ENCODE assay signal across 15 cellular contexts in the genomic region with DNA sequence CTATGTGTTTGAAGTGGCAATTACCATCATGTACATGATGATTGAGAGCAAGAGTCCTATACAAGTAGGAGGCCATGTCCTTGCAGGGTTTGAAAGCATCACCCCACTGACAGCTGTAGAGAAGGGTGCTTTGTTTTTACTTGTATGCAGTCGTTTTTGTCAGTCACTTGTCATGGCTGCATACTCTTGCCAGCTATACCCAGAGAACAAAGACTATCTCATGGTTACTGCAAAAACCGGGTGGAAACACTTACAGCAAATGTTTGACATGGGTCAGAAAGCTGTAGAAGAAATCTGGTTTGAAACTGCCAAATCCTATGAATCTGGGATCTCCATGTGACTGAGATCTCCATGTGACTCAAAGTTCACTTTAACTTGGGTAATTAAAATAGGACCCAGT. TPM values are rescaled to one million over a fixed set of nuclear protein-coding genes. Genes with fewer than 3 reads are reported as not detected.
DNase-seq lines count a peak whose midpoint lies in the region; ATAC-seq and TF ChIP-seq lines count a peak whose summit lies in the region.
"Had no signal": no experiment of that assay in that cellular context is flagged by ENCODE, and none has a peak within 500 bp of the region (broad histone marks: within the 10 kb centered on the region; RNA-seq: fewer than 3 reads in every experiment).

No MANE protein-coding gene starts in this region.

- no peak overlapping the region for H3K27ac ChIP-seq in Karpas-422 (ENCODE audit: low read length)
- peak overlapping the region; percentile 20 for H3K27ac ChIP-seq in neural cell (ENCODE audit: low read length)
- H3K27ac ChIP-seq: BLaER1 had no signal

- no peaks in the 10 kb centered on the region; the same call in 1 of the 2 replicates for H3K4me1 ChIP-seq in Karpas-422 (ENCODE audit: low read length)
- H3K4me1 ChIP-seq: BLaER1 had no signal

- peaks cover 7% of the 10 kb centered on the region; the same call in 1 of the 2 replicates for H3K36me3 Mint-ChIP-seq in WTC11

- POLR2A ChIA-PET in WTC11 (lab: Charles Lee): no interaction called here

- ATAC-seq in WTC11 (no peak), GM19328 (IDR thresholded peaks at IDR 0.05; ENCODE audit: unreplicated experiment) (no peak)
- no peak for ATAC-seq in activated CD4-positive, CD25-positive, alpha-beta regulatory T cell treated with anti-CD3 and anti-CD28 coated beads, Interleukin-2, amount 50 U/mL, for 24 hours
- ATAC-seq: GM12878, GM23338 had no signal

- CTCF ChIA-PET in WTC11 (lab: Charles Lee): no interaction called here

- H3K4me2 ChIP-seq in Karpas-422 (ENCODE audit: low read depth, low read length, poor library complexity, severe bottlenecking) (no peak overlapping the region), neural cell (ENCODE audit: low read length) (peak overlapping the region; percentile 27)
- H3K4me2 ChIP-seq: BLaER1, GM23338 had no signal

- H2AFZ ChIP-seq in Karpas-422 (ENCODE audit: low read length): no peak overlapping the region
- no peak overlapping the region for H2AFZ ChIP-seq in neural cell (ENCODE audit: low read depth, low read length)
- H2AFZ ChIP-seq: GM23338 had no signal

- H3K27me3 ChIP-seq in Karpas-422 (ENCODE audit: low read length): no peaks in the 10 kb centered on the region
- no peaks in the 10 kb centered on the region for H3K27me3 ChIP-seq in neural cell (ENCODE audit: insufficient read depth, low read depth, low read length)
- H3K27me3 ChIP-seq: BLaER1 had no signal

- H3K27me3 Mint-ChIP-seq in WTC11 (ENCODE audit: low read depth): peaks cover 4% of the 10 kb centered on the region

- H3F3A ChIP-seq in neural cell (ENCODE audit: insufficient read depth, low read length, poor library complexity, severe bottlenecking): no peaks in the 10 kb centered on the region

- H3K4me3 ChIP-seq in Karpas-422 (ENCODE audit: low read length) (no peak overlapping the region), neural cell (ENCODE audit: low read length) (no peak overlapping the region)
- H3K4me3 ChIP-seq: BLaER1, GM12878, GM23338 had no signal

- H3K4me1 Mint-ChIP-seq in WTC11: no peaks in the 10 kb centered on the region
- H3K4me1 Mint-ChIP-seq: GM23338 had no signal

- no peak for TF ChIP-seq EP300 in neural cell (conservative IDR thresholded peaks at IDR 0.05; ENCODE audit: poor library complexity, severe bottlenecking)

- H3K9me2 ChIP-seq in Karpas-422 (replicated peaks; ENCODE audit: insufficient read depth, low read length) (no peaks in the 10 kb centered on the region), neural cell (ENCODE audit: insufficient read depth, low read length) (no peaks in the 10 kb centered on the region)

- H3K36me3 ChIP-seq in Karpas-422 (ENCODE audit: insufficient read depth, low read length) (no peaks in the 10 kb centered on the region), neural cell (ENCODE audit: insufficient read depth, low read length) (no peaks in the 10 kb centered on the region)
- H3K36me3 ChIP-seq: BLaER1 had no signal

- H4K20me1 ChIP-seq in Karpas-422 (ENCODE audit: insufficient read depth, low read depth, low read length) (no peaks in the 10 kb centered on the region), neural cell (ENCODE audit: insufficient read depth) (no peaks in the 10 kb centered on the region)
- H4K20me1 ChIP-seq: BLaER1 had no signal

- no peaks in the 10 kb centered on the region for H3K9me3 ChIP-seq in Karpas-422 (ENCODE audit: low read length)
- no peaks in the 10 kb centered on the region for H3K9me3 ChIP-seq in neural cell (ENCODE audit: low read length)
- H3K9me3 ChIP-seq: BLaER1 had no signal

- no peak for TF ChIP-seq RAD21 in neural cell (conservative IDR thresholded peaks at IDR 0.05)

- peaks cover 6% of the 10 kb centered on the region for H3K9me3 Mint-ChIP-seq in WTC11

- H3K27ac Mint-ChIP-seq in WTC11: no peak overlapping the region
- H3K27ac Mint-ChIP-seq: GM23338 had no signal

- H3K79me2 ChIP-seq in Karpas-422 (ENCODE audit: low read length) (no peaks in the 10 kb centered on the region), neural cell (replicated peaks; ENCODE audit: insufficient read depth, low read length) (no peaks in the 10 kb centered on the region)

- no peak overlapping the region for H3K4me3 Mint-ChIP-seq in WTC11
- H3K4me3 Mint-ChIP-seq: GM23338 had no signal

- TF ChIP-seq CTCF in neural cell (IDR thresholded peaks at IDR 0.05; ENCODE audit: poor library complexity, severe bottlenecking) (no peak), WTC11 (IDR thresholded peaks at IDR 0.05) (no peak)

- H3K9ac ChIP-seq in Karpas-422 (ENCODE audit: low read length) (no peak overlapping the region), neural cell (ENCODE audit: low read length) (no peak overlapping the region)
- H3K9ac ChIP-seq: BLaER1 had no signal

- DNase-seq in Karpas-422 (peak; percentile 9), globus pallidus (ENCODE audit: low spot score) (peak; percentile 74), putamen (ENCODE audit: low spot score) (peak; percentile 55), WTC11 (ENCODE audit: low spot score) (no peak)
- DNase-seq: Calu3, DMS79, H7, IMR-90 had no signal

TF ChIP-seq in neural cell, 6 proteins besides CTCF, POLR2A, EP300 and RAD21:
- TF ChIP-seq POLR2AphosphoS5 (IDR thresholded peaks at IDR 0.05): peak; percentile 13
- TF ChIP-seq MXI1 (conservative IDR thresholded peaks at IDR 0.05; ENCODE audit: poor library complexity, severe bottlenecking): peak; percentile 15
- TF ChIP-seq EZH2 (IDR thresholded peaks at IDR 0.05; ENCODE audit: borderline replicate concordance, insufficient read depth, low read length, poor library complexity, severe bottlenecking): no peak

TF ChIP-seq in WTC11, 78 proteins besides CTCF, POLR2A, EP300 and RAD21 (continues in another document):
- TF ChIP-seq ETV6 (CRISPR knock-in tag; IDR thresholded peaks at IDR 0.05): no peak
- no peak for TF ChIP-seq CREB1 (CRISPR knock-in tag; IDR thresholded peaks at IDR 0.05)
- TF ChIP-seq TP53 (CRISPR knock-in tag; IDR thresholded peaks at IDR 0.05): no peak
- TF ChIP-seq SMAD3 (CRISPR knock-in tag; IDR thresholded peaks at IDR 0.05; ENCODE audit: borderline replicate concordance): no peak
- TF ChIP-seq CDX4 (CRISPR knock-in tag; IDR thresholded peaks at IDR 0.05; ENCODE audit: borderline replicate concordance): no peak
- TF ChIP-seq EMX1 (CRISPR knock-in tag; IDR thresholded peaks at IDR 0.05): no peak
- no peak for TF ChIP-seq SP1 (CRISPR knock-in tag; conservative IDR thresholded peaks at IDR 0.05)
- TF ChIP-seq ZMAT4 (CRISPR knock-in tag; IDR thresholded peaks at IDR 0.05): no peak
- no peak for TF ChIP-seq JAZF1 (CRISPR knock-in tag; IDR thresholded peaks at IDR 0.05)
- TF ChIP-seq, protein P1, sequence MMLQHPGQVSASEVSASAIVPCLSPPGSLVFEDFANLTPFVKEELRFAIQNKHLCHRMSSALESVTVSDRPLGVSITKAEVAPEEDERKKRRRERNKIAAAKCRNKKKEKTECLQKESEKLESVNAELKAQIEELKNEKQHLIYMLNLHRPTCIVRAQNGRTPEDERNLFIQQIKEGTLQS (CRISPR knock-in tag; conservative IDR thresholded peaks at IDR 0.05): no peak
- TF ChIP-seq SOX15 (CRISPR knock-in tag; IDR thresholded peaks at IDR 0.05): no peak
- TF ChIP-seq, protein P2, sequence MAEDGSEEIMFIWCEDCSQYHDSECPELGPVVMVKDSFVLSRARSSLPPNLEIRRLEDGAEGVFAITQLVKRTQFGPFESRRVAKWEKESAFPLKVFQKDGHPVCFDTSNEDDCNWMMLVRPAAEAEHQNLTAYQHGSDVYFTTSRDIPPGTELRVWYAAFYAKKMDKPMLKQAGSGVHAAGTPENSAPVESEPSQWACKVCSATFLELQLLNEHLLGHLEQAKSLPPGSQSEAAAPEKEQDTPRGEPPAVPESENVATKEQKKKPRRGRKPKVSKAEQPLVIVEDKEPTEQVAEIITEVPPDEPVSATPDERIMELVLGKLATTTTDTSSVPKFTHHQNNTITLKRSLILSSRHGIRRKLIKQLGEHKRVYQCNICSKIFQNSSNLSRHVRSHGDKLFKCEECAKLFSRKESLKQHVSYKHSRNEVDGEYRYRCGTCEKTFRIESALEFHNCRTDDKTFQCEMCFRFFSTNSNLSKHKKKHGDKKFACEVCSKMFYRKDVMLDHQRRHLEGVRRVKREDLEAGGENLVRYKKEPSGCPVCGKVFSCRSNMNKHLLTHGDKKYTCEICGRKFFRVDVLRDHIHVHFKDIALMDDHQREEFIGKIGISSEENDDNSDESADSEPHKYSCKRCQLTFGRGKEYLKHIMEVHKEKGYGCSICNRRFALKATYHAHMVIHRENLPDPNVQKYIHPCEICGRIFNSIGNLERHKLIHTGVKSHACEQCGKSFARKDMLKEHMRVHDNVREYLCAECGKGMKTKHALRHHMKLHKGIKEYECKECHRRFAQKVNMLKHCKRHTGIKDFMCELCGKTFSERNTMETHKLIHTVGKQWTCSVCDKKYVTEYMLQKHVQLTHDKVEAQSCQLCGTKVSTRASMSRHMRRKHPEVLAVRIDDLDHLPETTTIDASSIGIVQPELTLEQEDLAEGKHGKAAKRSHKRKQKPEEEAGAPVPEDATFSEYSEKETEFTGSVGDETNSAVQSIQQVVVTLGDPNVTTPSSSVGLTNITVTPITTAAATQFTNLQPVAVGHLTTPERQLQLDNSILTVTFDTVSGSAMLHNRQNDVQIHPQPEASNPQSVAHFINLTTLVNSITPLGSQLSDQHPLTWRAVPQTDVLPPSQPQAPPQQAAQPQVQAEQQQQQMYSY (CRISPR knock-in tag; IDR thresholded peaks at IDR 0.05): no peak

RNA-seq across cellular contexts. Expression of gene PSMA4, which starts 6.9 kb away (rescaled TPM):
- 137 and 197 TPM in 2 replicates for total RNA-seq in Karpas-422 (2014; rRNA removed; shearing (Covaris generic); ENCODE audit: low replicate concordance)
- 357 and 421 TPM in 2 replicates for polyA plus RNA-seq in neural cell
- 189 and 218 TPM in 2 replicates for polyA minus RNA-seq in neural cell
- 268 to 281 TPM (median 269 TPM) in 3 replicates for total RNA-seq in WTC11 (2021)

RNA-seq across cellular contexts. Expression of gene HYKK, which starts 26.0 kb away (rescaled TPM):
- 0.47 and 1.2 TPM in 2 replicates for total RNA-seq in Karpas-422 (2014; rRNA removed; shearing (Covaris generic); ENCODE audit: low replicate concordance)
- not detected in 2 replicates for polyA plus RNA-seq in neural cell
- not detected in 2 replicates for polyA minus RNA-seq in neural cell
- 3.1 to 4.9 TPM (median 4.4 TPM) in 3 replicates for total RNA-seq in WTC11 (2021)
- total RNA-seq: A673 had no signal

RNA-seq across cellular contexts. Expression of gene CHRNA5, which starts 32.0 kb away (rescaled TPM):
- 0.11 TPM in 1 of 2 replicates, not detected in the other for total RNA-seq in Karpas-422 (2014; rRNA removed; shearing (Covaris generic); ENCODE audit: low replicate concordance)
- polyA plus RNA-seq in neural cell: 4.6 and 6.8 TPM in 2 replicates
- polyA minus RNA-seq in neural cell: 4.9 and 8.5 TPM in 2 replicates
- total RNA-seq in WTC11 (2021): 21.0 to 23.3 TPM (median 21.2 TPM) in 3 replicates

Comparison
In these comparisons a context has a peak if more than half of its experiments do, and no peak if none do; other contexts are left out.
1. RNA of gene CHRNA5, which starts 32.0 kb away (total RNA-seq): 21.0 to 23.3 TPM in WTC11; 0.11 TPM in Karpas-422; every median in the first group is over 10 times any median in the second.